15 cellular contexts compared by ENCODE assay signal in the genomic region with DNA sequence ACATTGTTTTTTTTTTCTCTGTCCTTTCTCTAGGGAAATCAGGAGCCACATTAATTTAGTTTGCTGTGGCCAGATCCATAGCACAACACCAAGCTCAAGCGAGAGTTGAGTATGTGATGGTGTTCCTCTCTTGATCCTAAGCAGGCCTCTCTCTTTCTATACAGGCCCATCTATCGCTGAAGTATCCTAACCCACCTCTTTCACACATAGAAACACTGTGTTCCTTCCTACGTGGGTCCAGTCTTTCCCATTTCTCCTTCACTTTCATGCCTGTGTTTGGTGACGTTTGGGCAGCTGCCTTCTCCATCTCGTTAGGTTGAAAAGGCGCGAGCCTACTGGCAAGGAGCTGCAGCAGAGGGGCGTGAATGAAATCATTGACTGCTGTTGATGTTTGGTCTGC. TPM values are rescaled to one million over a fixed set of nuclear protein-coding genes. Genes with fewer than 3 reads are reported as not detected.
DNase-seq lines count a peak whose midpoint lies in the region; ATAC-seq and TF ChIP-seq lines count a peak whose summit lies in the region.
"Had no signal": no experiment of that assay in that cellular context is flagged by ENCODE, and none has a peak within 500 bp of the region (broad histone marks: within the 10 kb centered on the region; RNA-seq: fewer than 3 reads in every experiment).

No MANE protein-coding gene starts in this region.

- H3K4me3 Mint-ChIP-seq in central memory CD8-positive, alpha-beta T cell = peak overlapping the region; percentile 98
- peak overlapping the region; percentile 96 for H3K4me3 Mint-ChIP-seq in neural progenitor cell

- H3K4me3 ChIP-seq in SK-N-SH (ENCODE audit: low read depth in 2 of 2, low read length in 1 of 2) (peak overlapping the region; percentile 83 to 85; a peak in 3 of 4 replicates), KMS-11 (IDR thresholded peaks at IDR 0.05; ENCODE audit: insufficient read depth, low read depth, low read length) (no peak overlapping the region), neural progenitor cell (no peak overlapping the region)

- no peak for TF ChIP-seq EP300 in SK-N-SH (IDR thresholded peaks at IDR 0.05; ENCODE audit: borderline replicate concordance in 1 of 2, low read depth in 1 of 2, low read length in 1 of 2)

- CTCF ChIA-PET in SK-N-SH (lab: Yijun Ruan, JAX) = interaction anchor here (1.3 to 8.2 kb wide), 3 partner anchors 9 to 62 kb away, joined by 3 to 74 read pairs (median 71); no protein-coding TSS in a partner anchor

- H3K9me2 ChIP-seq in SK-N-SH = no peaks in the 10 kb centered on the region

- H3K27me3 ChIP-seq in SK-N-SH (ENCODE audit: insufficient read depth) (no peaks in the 10 kb centered on the region), KMS-11 (ENCODE audit: insufficient read depth, low read depth) (no peaks in the 10 kb centered on the region), neural progenitor cell (no peaks in the 10 kb centered on the region)

- H3K4me2 ChIP-seq in SK-N-SH (peak overlapping the region; percentile 93), KMS-11 (peak overlapping the region; percentile 99; the same call in 1 of the 2 replicates), neural progenitor cell (no peak overlapping the region)

- WGBS in SK-N-SH (ENCODE audit: low lambda C conversion rate) = 92% methylated on average over 8 of the region's 8 CpGs

- H3K4me1 Mint-ChIP-seq in central memory CD8-positive, alpha-beta T cell = peaks cover 49% of the 10 kb centered on the region
- H3K4me1 Mint-ChIP-seq in neural progenitor cell = peaks cover 19% of the 10 kb centered on the region

- H3K36me3 ChIP-seq in SK-N-SH (replicated peaks in 1 of 2; ENCODE audit: control insufficient read depth in 1 of 2, insufficient read depth in 2 of 2, low read length in 1 of 2) (peaks cover 35 to 36% of the 10 kb centered on the region in 2 experiments), KMS-11 (ENCODE audit: insufficient read depth) (no peaks in the 10 kb centered on the region; the same call in 1 of the 2 replicates), neural progenitor cell (no peaks in the 10 kb centered on the region)

- no peak for DNase-seq in SK-N-SH
- DNase-seq in central memory CD8-positive, alpha-beta T cell (ENCODE audit: low spot score in 2 of 2) = no peak
- no peak for DNase-seq in neural progenitor cell (ENCODE audit: low spot score)
- DNase-seq in substantia nigra (lab: John Stamatoyannopoulos, UW) = no peak
- no peak for DNase-seq in MV-4-11 (lab: John Stamatoyannopoulos, UW)
- DNase-seq: NCI-H510A treated with DMSO at 0.1 percent for 48 hours; stimulated activated CD4-positive, alpha-beta T cell treated with anti-CD3 and anti-CD28 coated beads, Interleukin-15, amount 100 ng/mL, for 24 hours; stimulated activated naive CD4-positive, alpha-beta T cell had no signal

- H3K9ac ChIP-seq in SK-N-SH (0 out of 2 replicates have a peak overlapping the region, but pooled peaks have one; percentile 82), KMS-11 (no peak overlapping the region), neural progenitor cell (no peak overlapping the region)

- peaks cover 30% of the 10 kb centered on the region for H4K20me1 ChIP-seq in SK-N-SH (ENCODE audit: insufficient read depth)
- H4K20me1 ChIP-seq in KMS-11 (ENCODE audit: insufficient read depth) = 0 out of 2 replicates have a peak, but pooled peaks cover 7% of the 10 kb centered on the region
- H4K20me1 ChIP-seq in neural progenitor cell (ENCODE audit: low read depth) = peaks cover 23% of the 10 kb centered on the region

- H3K9me3 Mint-ChIP-seq in central memory CD8-positive, alpha-beta T cell = no peaks in the 10 kb centered on the region
- no peaks in the 10 kb centered on the region for H3K9me3 Mint-ChIP-seq in neural progenitor cell

- POLR2A ChIA-PET in SK-N-SH (lab: Yijun Ruan, JAX) = no interaction called here

- peak overlapping the region; percentile 93 for H3K27ac Mint-ChIP-seq in central memory CD8-positive, alpha-beta T cell (ENCODE audit: low read depth)
- H3K27ac Mint-ChIP-seq in neural progenitor cell = no peak overlapping the region

- peaks cover 46% of the 10 kb centered on the region for H3K36me3 Mint-ChIP-seq in central memory CD8-positive, alpha-beta T cell (ENCODE audit: insufficient read depth)
- peaks cover 20% of the 10 kb centered on the region for H3K36me3 Mint-ChIP-seq in neural progenitor cell

- H3K4me1 ChIP-seq in SK-N-SH (ENCODE audit: control insufficient read depth in 1 of 2, insufficient read depth in 2 of 2, low read depth in 1 of 2, low read length in 1 of 2) = peaks cover 20 to 30% of the 10 kb centered on the region in 2 experiments; a peak in 3 of 4 replicates
- H3K4me1 ChIP-seq in KMS-11 (ENCODE audit: low read depth, poor library complexity, severe bottlenecking) = peaks cover 39% of the 10 kb centered on the region
- peaks cover 15% of the 10 kb centered on the region for H3K4me1 ChIP-seq in neural progenitor cell

- peaks cover 37% of the 10 kb centered on the region for H3F3A ChIP-seq in SK-N-SH (replicated peaks; ENCODE audit: insufficient read depth)
- H3F3A ChIP-seq in neural progenitor cell (ENCODE audit: low read depth) = peaks cover 23% of the 10 kb centered on the region

- TF ChIP-seq RAD21 in SK-N-SH (IDR thresholded peaks at IDR 0.05; ENCODE audit: low read length) = no peak

- no peak for ATAC-seq in SK-N-SH treated with all-trans-retinoic acid at 6 μM for 48 hours
- ATAC-seq in central memory CD8-positive, alpha-beta T cell (replicated peaks; ENCODE audit: extremely low read depth, poor library complexity, severe bottlenecking) = no peak
- no peak for ATAC-seq in HG02763 (IDR thresholded peaks at IDR 0.05; ENCODE audit: unreplicated experiment)

- TF ChIP-seq CTCF in SK-N-SH (IDR thresholded peaks at IDR 0.05) (no peak), KMS-11 (conservative IDR thresholded peaks at IDR 0.05; ENCODE audit: low read depth, low read length) (no peak), neural progenitor cell (IDR thresholded peaks at IDR 0.05) (no peak)

- H3K27ac ChIP-seq in SK-N-SH (ENCODE audit: low read depth in 2 of 2, low read length in 1 of 2) (peak overlapping the region; percentile 64 to 94; a peak in 2 of 4 replicates), KMS-11 (no peak overlapping the region), neural progenitor cell (no peak overlapping the region), substantia nigra (ENCODE audit: low read depth, low read length, poor library complexity, severe bottlenecking) (no peak overlapping the region)

- no peaks in the 10 kb centered on the region for H3K27me3 Mint-ChIP-seq in central memory CD8-positive, alpha-beta T cell
- H3K27me3 Mint-ChIP-seq in neural progenitor cell (ENCODE audit: insufficient read depth, low read depth) = no peaks in the 10 kb centered on the region

- no peak overlapping the region for H2AFZ ChIP-seq in SK-N-SH (ENCODE audit: low read depth)
- H2AFZ ChIP-seq in KMS-11 (ENCODE audit: low read depth) = no peak overlapping the region
- no peak overlapping the region for H2AFZ ChIP-seq in neural progenitor cell (replicated peaks)

- H3K79me2 ChIP-seq in SK-N-SH (ENCODE audit: insufficient read depth) = peaks cover 71% of the 10 kb centered on the region
- H3K79me2 ChIP-seq in KMS-11 (ENCODE audit: insufficient read depth, low read depth) = peaks cover 60% of the 10 kb centered on the region
- peaks cover 15% of the 10 kb centered on the region for H3K79me2 ChIP-seq in neural progenitor cell (ENCODE audit: low read depth)

- no peaks in the 10 kb centered on the region for H3K9me3 ChIP-seq in SK-N-SH
- H3K9me3 ChIP-seq in neural progenitor cell (ENCODE audit: low read depth) = no peaks in the 10 kb centered on the region

TF ChIP-seq in SK-N-SH, 30 proteins besides CTCF, POLR2A, EP300 and RAD21 (continues in another document):
- TF ChIP-seq FOXM1 (IDR thresholded peaks at IDR 0.05; ENCODE audit: low read depth) = no peak
- TF ChIP-seq, protein P1, sequence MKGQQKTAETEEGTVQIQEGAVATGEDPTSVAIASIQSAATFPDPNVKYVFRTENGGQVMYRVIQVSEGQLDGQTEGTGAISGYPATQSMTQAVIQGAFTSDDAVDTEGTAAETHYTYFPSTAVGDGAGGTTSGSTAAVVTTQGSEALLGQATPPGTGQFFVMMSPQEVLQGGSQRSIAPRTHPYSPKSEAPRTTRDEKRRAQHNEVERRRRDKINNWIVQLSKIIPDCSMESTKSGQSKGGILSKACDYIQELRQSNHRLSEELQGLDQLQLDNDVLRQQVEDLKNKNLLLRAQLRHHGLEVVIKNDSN (IDR thresholded peaks at IDR 0.05; ENCODE audit: borderline replicate concordance, low read depth) = no peak

TF ChIP-seq in SK-N-SH treated with all-trans-retinoic acid at 6 μM for 48 hours, 23 proteins besides CTCF, POLR2A, EP300 and RAD21 (continues in another document):
- TF ChIP-seq, protein P2, sequence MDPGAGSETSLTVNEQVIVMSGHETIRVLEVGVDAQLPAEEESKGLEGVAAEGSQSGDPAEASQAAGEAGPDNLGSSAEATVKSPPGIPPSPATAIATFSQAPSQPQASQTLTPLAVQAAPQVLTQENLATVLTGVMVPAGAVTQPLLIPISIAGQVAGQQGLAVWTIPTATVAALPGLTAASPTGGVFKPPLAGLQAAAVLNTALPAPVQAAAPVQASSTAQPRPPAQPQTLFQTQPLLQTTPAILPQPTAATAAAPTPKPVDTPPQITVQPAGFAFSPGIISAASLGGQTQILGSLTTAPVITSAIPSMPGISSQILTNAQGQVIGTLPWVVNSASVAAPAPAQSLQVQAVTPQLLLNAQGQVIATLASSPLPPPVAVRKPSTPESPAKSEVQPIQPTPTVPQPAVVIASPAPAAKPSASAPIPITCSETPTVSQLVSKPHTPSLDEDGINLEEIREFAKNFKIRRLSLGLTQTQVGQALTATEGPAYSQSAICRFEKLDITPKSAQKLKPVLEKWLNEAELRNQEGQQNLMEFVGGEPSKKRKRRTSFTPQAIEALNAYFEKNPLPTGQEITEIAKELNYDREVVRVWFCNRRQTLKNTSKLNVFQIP (CRISPR knock-in tag; IDR thresholded peaks at IDR 0.05; ENCODE audit: borderline replicate concordance, low read depth) = no peak

RNA-seq across cellular contexts. Expression of a gene that starts 2.4 kb away (rescaled TPM):
- polyA plus RNA-seq in SK-N-SH (2012; rRNA removed) = 24.8 and 37.3 TPM in 2 replicates
- polyA plus RNA-seq in SK-N-SH (2012; cell fraction: cytosol; rRNA removed) = 22.0 and 34.4 TPM in 2 replicates
- 63.3 and 63.4 TPM in 2 replicates for polyA plus RNA-seq in SK-N-SH (2012; cell fraction: nucleus; rRNA removed)
- 13.4 and 15.2 TPM in 2 replicates for total RNA-seq in neural progenitor cell (ENCODE audit: low replicate concordance)

RNA-seq across cellular contexts. Expression of a gene that starts 20.4 kb away (rescaled TPM):
- polyA plus RNA-seq in SK-N-SH (2012; rRNA removed) = 90.9 and 128 TPM in 2 replicates
- 118 and 127 TPM in 2 replicates for polyA plus RNA-seq in SK-N-SH (2012; cell fraction: cytosol; rRNA removed)
- 148 and 167 TPM in 2 replicates for polyA plus RNA-seq in SK-N-SH (2012; cell fraction: nucleus; rRNA removed)
- 177 and 198 TPM in 2 replicates for total RNA-seq in neural progenitor cell (ENCODE audit: low replicate concordance)

RNA-seq across cellular contexts. Expression of a gene that starts 23.6 kb away (rescaled TPM):
- 1.9 and 3.2 TPM in 2 replicates for polyA plus RNA-seq in SK-N-SH (2012; rRNA removed)
- 1.7 and 3.4 TPM in 2 replicates for polyA plus RNA-seq in SK-N-SH (2012; cell fraction: cytosol; rRNA removed)
- polyA plus RNA-seq in SK-N-SH (2012; cell fraction: nucleus; rRNA removed) = 4.0 and 7.2 TPM in 2 replicates
- 8.5 and 35.9 TPM in 2 replicates for total RNA-seq in neural progenitor cell (ENCODE audit: low replicate concordance)
- total RNA-seq: A172, bronchial epithelial cell, Daoy, myocyte had no signal

RNA-seq across cellular contexts. Expression of a gene that starts 46.2 kb away (rescaled TPM):
- polyA plus RNA-seq in SK-N-SH (2012; rRNA removed) = 1.9 and 2.2 TPM in 2 replicates
- 1.5 and 2.3 TPM in 2 replicates for polyA plus RNA-seq in SK-N-SH (2012; cell fraction: cytosol; rRNA removed)
- polyA plus RNA-seq in SK-N-SH (2012; cell fraction: nucleus; rRNA removed) = 1.2 and 1.5 TPM in 2 replicates
- total RNA-seq in neural progenitor cell (ENCODE audit: low replicate concordance) = not detected in 2 replicates
- total RNA-seq: myocyte had no signal

Comparison
In these comparisons a context has a peak if more than half of its experiments do, and no peak if none do; other contexts are left out.
1. H3K27ac ChIP-seq: peak in SK-N-SH (2 of 2); none in KMS-11 (single experiment), neural progenitor cell (single experiment) and substantia nigra (single experiment).
2. H3K4me3 ChIP-seq: peak in SK-N-SH (2 of 2); none in KMS-11 (single experiment) and neural progenitor cell (single experiment).